1 cellular context compared by ENCODE assay signal in the genomic region with DNA sequence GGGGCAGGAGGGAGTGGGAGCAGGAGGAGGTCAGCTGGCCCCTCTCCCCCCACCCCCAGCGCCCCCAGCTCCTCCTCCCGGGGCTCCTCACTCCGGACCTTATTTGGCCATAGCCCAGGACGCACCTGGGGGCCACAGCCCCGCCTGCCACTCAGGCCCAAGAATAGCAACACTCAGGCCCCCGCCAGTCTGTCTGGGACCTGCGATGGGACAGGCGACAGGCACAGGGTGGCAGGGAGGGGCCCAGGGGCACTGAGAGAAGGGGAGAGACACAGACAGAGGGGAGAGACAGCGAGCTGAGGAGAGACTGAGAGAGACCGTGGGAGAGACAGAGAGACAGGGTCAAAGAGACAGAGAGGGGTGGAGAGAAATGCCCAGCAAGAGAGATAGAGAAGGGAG.
TF ChIP-seq lines count a peak whose summit lies in the region.

No MANE protein-coding gene starts in this region.

TF ChIP-seq in GM23338, 12 proteins besides CTCF, POLR2A, EP300 and RAD21 (continued from another document):
- TF ChIP-seq, protein P1, sequence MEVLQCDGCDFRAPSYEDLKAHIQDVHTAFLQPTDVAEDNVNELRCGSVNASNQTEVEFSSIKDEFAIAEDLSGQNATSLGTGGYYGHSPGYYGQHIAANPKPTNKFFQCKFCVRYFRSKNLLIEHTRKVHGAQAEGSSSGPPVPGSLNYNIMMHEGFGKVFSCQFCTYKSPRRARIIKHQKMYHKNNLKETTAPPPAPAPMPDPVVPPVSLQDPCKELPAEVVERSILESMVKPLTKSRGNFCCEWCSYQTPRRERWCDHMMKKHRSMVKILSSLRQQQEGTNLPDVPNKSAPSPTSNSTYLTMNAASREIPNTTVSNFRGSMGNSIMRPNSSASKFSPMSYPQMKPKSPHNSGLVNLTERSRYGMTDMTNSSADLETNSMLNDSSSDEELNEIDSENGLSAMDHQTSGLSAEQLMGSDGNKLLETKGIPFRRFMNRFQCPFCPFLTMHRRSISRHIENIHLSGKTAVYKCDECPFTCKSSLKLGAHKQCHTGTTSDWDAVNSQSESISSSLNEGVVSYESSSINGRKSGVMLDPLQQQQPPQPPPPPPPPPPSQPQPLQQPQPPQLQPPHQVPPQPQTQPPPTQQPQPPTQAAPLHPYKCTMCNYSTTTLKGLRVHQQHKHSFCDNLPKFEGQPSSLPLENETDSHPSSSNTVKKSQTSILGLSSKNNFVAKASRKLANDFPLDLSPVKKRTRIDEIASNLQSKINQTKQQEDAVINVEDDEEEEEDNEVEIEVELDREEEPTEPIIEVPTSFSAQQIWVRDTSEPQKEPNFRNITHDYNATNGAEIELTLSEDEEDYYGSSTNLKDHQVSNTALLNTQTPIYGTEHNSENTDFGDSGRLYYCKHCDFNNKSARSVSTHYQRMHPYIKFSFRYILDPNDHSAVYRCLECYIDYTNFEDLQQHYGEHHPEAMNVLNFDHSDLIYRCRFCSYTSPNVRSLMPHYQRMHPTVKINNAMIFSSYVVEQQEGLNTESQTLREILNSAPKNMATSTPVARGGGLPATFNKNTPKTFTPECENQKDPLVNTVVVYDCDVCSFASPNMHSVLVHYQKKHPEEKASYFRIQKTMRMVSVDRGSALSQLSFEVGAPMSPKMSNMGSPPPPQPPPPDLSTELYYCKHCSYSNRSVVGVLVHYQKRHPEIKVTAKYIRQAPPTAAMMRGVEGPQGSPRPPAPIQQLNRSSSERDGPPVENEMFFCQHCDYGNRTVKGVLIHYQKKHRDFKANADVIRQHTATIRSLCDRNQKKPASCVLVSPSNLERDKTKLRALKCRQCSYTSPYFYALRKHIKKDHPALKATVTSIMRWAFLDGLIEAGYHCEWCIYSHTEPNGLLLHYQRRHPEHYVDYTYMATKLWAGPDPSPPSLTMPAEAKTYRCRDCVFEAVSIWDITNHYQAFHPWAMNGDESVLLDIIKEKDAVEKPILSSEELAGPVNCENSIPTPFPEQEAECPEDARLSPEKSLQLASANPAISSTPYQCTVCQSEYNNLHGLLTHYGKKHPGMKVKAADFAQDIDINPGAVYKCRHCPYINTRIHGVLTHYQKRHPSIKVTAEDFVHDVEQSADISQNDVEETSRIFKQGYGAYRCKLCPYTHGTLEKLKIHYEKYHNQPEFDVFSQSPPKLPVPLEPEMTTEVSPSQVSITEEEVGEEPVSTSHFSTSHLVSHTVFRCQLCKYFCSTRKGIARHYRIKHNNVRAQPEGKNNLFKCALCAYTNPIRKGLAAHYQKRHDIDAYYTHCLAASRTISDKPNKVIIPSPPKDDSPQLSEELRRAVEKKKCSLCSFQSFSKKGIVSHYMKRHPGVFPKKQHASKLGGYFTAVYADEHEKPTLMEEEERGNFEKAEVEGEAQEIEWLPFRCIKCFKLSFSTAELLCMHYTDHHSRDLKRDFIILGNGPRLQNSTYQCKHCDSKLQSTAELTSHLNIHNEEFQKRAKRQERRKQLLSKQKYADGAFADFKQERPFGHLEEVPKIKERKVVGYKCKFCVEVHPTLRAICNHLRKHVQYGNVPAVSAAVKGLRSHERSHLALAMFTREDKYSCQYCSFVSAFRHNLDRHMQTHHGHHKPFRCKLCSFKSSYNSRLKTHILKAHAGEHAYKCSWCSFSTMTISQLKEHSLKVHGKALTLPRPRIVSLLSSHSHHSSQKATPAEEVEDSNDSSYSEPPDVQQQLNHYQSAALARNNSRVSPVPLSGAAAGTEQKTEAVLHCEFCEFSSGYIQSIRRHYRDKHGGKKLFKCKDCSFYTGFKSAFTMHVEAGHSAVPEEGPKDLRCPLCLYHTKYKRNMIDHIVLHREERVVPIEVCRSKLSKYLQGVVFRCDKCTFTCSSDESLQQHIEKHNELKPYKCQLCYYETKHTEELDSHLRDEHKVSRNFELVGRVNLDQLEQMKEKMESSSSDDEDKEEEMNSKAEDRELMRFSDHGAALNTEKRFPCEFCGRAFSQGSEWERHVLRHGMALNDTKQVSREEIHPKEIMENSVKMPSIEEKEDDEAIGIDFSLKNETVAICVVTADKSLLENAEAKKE (CRISPR knock-in tag; IDR thresholded peaks at IDR 0.05) = no peak
- TF ChIP-seq, protein P2, sequence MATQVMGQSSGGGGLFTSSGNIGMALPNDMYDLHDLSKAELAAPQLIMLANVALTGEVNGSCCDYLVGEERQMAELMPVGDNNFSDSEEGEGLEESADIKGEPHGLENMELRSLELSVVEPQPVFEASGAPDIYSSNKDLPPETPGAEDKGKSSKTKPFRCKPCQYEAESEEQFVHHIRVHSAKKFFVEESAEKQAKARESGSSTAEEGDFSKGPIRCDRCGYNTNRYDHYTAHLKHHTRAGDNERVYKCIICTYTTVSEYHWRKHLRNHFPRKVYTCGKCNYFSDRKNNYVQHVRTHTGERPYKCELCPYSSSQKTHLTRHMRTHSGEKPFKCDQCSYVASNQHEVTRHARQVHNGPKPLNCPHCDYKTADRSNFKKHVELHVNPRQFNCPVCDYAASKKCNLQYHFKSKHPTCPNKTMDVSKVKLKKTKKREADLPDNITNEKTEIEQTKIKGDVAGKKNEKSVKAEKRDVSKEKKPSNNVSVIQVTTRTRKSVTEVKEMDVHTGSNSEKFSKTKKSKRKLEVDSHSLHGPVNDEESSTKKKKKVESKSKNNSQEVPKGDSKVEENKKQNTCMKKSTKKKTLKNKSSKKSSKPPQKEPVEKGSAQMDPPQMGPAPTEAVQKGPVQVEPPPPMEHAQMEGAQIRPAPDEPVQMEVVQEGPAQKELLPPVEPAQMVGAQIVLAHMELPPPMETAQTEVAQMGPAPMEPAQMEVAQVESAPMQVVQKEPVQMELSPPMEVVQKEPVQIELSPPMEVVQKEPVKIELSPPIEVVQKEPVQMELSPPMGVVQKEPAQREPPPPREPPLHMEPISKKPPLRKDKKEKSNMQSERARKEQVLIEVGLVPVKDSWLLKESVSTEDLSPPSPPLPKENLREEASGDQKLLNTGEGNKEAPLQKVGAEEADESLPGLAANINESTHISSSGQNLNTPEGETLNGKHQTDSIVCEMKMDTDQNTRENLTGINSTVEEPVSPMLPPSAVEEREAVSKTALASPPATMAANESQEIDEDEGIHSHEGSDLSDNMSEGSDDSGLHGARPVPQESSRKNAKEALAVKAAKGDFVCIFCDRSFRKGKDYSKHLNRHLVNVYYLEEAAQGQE (IDR thresholded peaks at IDR 0.05; ENCODE audit: unreplicated experiment) = no peak
- TF ChIP-seq CREB1 (CRISPR knock-in tag; IDR thresholded peaks at IDR 0.05; ENCODE audit: low read depth) = no peak
